In genomic region chr3:184734903-184735630, GRCh38 we compare ENCODE assay signal across 27 cellular contexts. TPM values are rescaled to one million over a fixed set of nuclear protein-coding genes. Genes with fewer than 3 reads are reported as not detected.
A peak's percentile ranks its signal among the peaks of the same experiment; 100 is the strongest.
DNase-seq lines count a peak whose midpoint lies in the region; ATAC-seq and TF ChIP-seq lines count a peak whose summit lies in the region.
"Had no signal": no experiment of that assay in that cellular context is flagged by ENCODE, and none has a peak within 500 bp of the region (broad histone marks: within the 10 kb centered on the region; RNA-seq: fewer than 3 reads in every experiment).

No MANE protein-coding gene starts in this region.

- no peak overlapping the region for H3K4me3 Mint-ChIP-seq in osteocyte (ENCODE audit: unreplicated experiment)
- H3K4me3 Mint-ChIP-seq: activated CD4-positive, alpha-beta T cell treated with anti-CD3 and anti-CD28 coated beads, Interleukin-2, amount 10 ng/mL, durations not matched to agents 7 days and 5 days; activated naive CD4-positive, alpha-beta T cell treated with anti-CD3 and anti-CD28 coated beads for 36 hours; activated T-helper 1 cell treated with anti-CD3 and anti-CD28 coated beads, Interleukin-12 subunit alpha, Interleukin-12 subunit beta, Interleukin-2, Interleukin-4 antibody, amounts not matched to agents 30 ng/mL and 10 ng/mL and 1 ng/mL, durations not matched to agents 14 hours and 24 hours and 36 hours; CD8-positive, alpha-beta T cell; naive B cell; T-cell had no signal

- H3K9me3 Mint-ChIP-seq in osteocyte (ENCODE audit: unreplicated experiment) = no peaks in the 10 kb centered on the region
- H3K9me3 Mint-ChIP-seq: activated CD4-positive, alpha-beta T cell treated with anti-CD3 and anti-CD28 coated beads, Interleukin-2, amount 10 ng/mL, durations not matched to agents 7 days and 5 days; activated naive CD4-positive, alpha-beta T cell treated with anti-CD3 and anti-CD28 coated beads for 36 hours; activated T-helper 1 cell treated with anti-CD3 and anti-CD28 coated beads, Interleukin-12 subunit alpha, Interleukin-12 subunit beta, Interleukin-2, Interleukin-4 antibody, amounts not matched to agents 30 ng/mL and 10 ng/mL and 1 ng/mL, durations not matched to agents 14 hours and 24 hours and 36 hours; CD8-positive, alpha-beta T cell; T-cell had no signal

- H3K27me3 Mint-ChIP-seq in osteocyte (ENCODE audit: unreplicated experiment) = peaks cover 11% of the 10 kb centered on the region

- H3K36me3 Mint-ChIP-seq in osteocyte (ENCODE audit: unreplicated experiment) = no peaks in the 10 kb centered on the region
- H3K36me3 Mint-ChIP-seq: CD8-positive, alpha-beta T cell; naive B cell; T-cell had no signal

- no peak for ATAC-seq in left cardiac atrium
- ATAC-seq in left lobe of liver = no peak
- ATAC-seq in GM21825 (IDR thresholded peaks at IDR 0.05; ENCODE audit: unreplicated experiment) = no peak
- ATAC-seq: body of pancreas; CD8-positive, alpha-beta T cell; gastroesophageal sphincter; T-cell had no signal

- H3K27ac Mint-ChIP-seq in osteocyte (ENCODE audit: unreplicated experiment) = no peak overlapping the region
- H3K27ac Mint-ChIP-seq: activated CD4-positive, alpha-beta T cell treated with anti-CD3 and anti-CD28 coated beads, Interleukin-2, amount 10 ng/mL, durations not matched to agents 7 days and 5 days; activated naive CD4-positive, alpha-beta T cell treated with anti-CD3 and anti-CD28 coated beads for 36 hours; activated T-helper 1 cell treated with anti-CD3 and anti-CD28 coated beads, Interleukin-12 subunit alpha, Interleukin-12 subunit beta, Interleukin-2, Interleukin-4 antibody, amounts not matched to agents 30 ng/mL and 10 ng/mL and 1 ng/mL, durations not matched to agents 14 hours and 24 hours and 36 hours; CD8-positive, alpha-beta T cell; T-cell had no signal

- H3K4me1 Mint-ChIP-seq in osteocyte (ENCODE audit: unreplicated experiment) = peaks cover 15% of the 10 kb centered on the region
- H3K4me1 Mint-ChIP-seq: activated CD4-positive, alpha-beta T cell treated with anti-CD3 and anti-CD28 coated beads, Interleukin-2, amount 10 ng/mL, durations not matched to agents 7 days and 5 days; naive B cell; T-cell had no signal

- DNase-seq in cardiac septum (ENCODE audit: low spot score) (peak; percentile 68), left cardiac atrium (no peak), left lobe of liver (ENCODE audit: low spot score) (peak; percentile 37), osteocyte (ENCODE audit: extremely low spot score, unreplicated experiment) (peak; percentile 69), occipital lobe (lab: John Stamatoyannopoulos, UW) (no peak), GM19238 (ENCODE audit: insufficient read length, low spot score) (no peak)
- no peak for DNase-seq in stimulated activated CD4-positive, alpha-beta T cell treated with anti-CD3 and anti-CD28 coated beads, Interleukin-2, amount 100 ng/mL, for 48 hours
- DNase-seq: activated CD4-positive, alpha-beta T cell treated with anti-CD3 and anti-CD28 coated beads, Interleukin-2, amount 10 ng/mL, durations not matched to agents 7 days and 5 days; activated naive CD4-positive, alpha-beta T cell treated with anti-CD3 and anti-CD28 coated beads for 36 hours; BE2C; body of pancreas; CD8-positive, alpha-beta T cell; cerebellar nuclear complex; GOT3; KBM-7; midbrain; naive B cell; NCI-H1105 treated with DMSO at 0.1 percent for 48 hours; NCI-H187 treated with DMSO at 0.1 percent for 48 hours; NCI-H2171 treated with DMSO at 0.1 percent for 48 hours; NCI-H510A; RPMI8226; stimulated activated naive CD4-positive, alpha-beta T cell; T-cell had no signal

- intact Hi-C loops in cardiac septum (cut with DNase I) (no loop called here), left cardiac atrium (cut with DNase I) (no loop called here)

- no peak for TF ChIP-seq CTCF in osteocyte (IDR thresholded peaks at IDR 0.05)

RNA-seq across cellular contexts. Expression of gene MAGEF1, which starts 23.2 kb away (rescaled TPM):
- total RNA-seq in cardiac septum (30.2 TPM), left cardiac atrium (10 to 100 TPM; 19.4 to 24.5 TPM), left lobe of liver (12.0 TPM), osteocyte (47.5 and 48.6 TPM in 2 replicates), occipital lobe (42.7 TPM)

Comparison
In these comparisons a context has a peak if more than half of its experiments do, and no peak if none do; other contexts are left out.
1. DNase-seq: peak in cardiac septum (single experiment), left lobe of liver (single experiment) and osteocyte (single experiment); none in left cardiac atrium (single experiment), stimulated activated CD4-positive, alpha-beta T cell treated with anti-CD3 and anti-CD28 coated beads, Interleukin-2, amount 100 ng/mL, for 48 hours (0 of 2), occipital lobe (single experiment) and GM19238 (single experiment).